In the genomic region with DNA sequence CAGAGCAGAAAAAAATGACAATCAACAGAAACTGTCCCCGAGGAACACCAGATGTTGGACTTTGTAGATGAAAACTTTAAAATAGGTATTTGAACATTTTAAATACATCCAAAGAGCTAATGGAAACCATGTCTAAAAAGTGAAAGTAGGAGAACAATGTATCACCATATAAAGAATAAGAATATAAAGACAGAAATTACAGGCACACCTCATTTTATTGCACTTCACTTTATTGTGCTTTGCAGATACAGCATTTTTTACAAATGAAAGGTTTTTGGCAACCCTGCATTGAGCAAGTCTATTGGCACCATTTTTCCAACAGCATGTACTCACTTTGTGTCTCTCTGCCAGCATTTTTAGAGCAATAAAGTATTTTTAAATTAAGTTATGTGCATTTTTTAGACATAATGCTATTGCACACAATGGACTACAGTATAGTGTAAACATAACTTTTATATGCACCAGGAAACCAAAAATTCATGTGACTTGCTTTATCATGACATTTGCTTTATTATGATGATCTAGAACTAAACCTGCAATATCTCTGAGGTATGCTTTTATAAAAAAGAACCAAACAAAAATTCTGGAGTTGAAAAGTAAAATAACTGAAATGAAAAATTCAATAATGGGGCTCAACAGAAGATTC, we compare ENCODE assay signal across 27 cellular contexts.
"Had no signal": no experiment of that assay in that cellular context is flagged by ENCODE, and none has a peak within 500 bp of the region (broad histone marks: within the 10 kb centered on the region; RNA-seq: fewer than 3 reads in every experiment).

No MANE protein-coding gene starts in this region.

- ATAC-seq: effector memory CD8-positive, alpha-beta T cell; esophagus mucosa; gastrocnemius medialis; heart right ventricle; left lung; left ventricle myocardium superior; lower lobe of right lung; naive thymus-derived CD8-positive, alpha-beta T cell had no signal

- H3K4me3 ChIP-seq: colonic mucosa, esophagus squamous epithelium, gastrocnemius medialis, heart right ventricle, left lung, lower lobe of right lung had no signal

- H3K36me3 ChIP-seq: colonic mucosa, esophagus squamous epithelium, gastrocnemius medialis, heart right ventricle, left lung, lower lobe of right lung had no signal

- DNase-seq: colonic mucosa; cortex of kidney; effector CD8-positive, alpha-beta T cell; effector memory CD8-positive, alpha-beta T cell; endodermal cell; erythroblast; esophagus squamous epithelium; foreskin fibroblast; foreskin melanocyte; gastrocnemius medialis; glutamatergic neuron; head of caudate nucleus; heart right ventricle; hippocampal formation; kidney glomerular epithelial cell; left lung; left ventricle myocardium superior; lower lobe of right lung; mesendoderm; midbrain; naive B cell; naive thymus-derived CD8-positive, alpha-beta T cell had no signal

- H3K27ac ChIP-seq: colonic mucosa, epithelial cell of prostate, esophagus squamous epithelium, gastrocnemius medialis, heart right ventricle, left lung, lower lobe of right lung had no signal

- FAIRE-seq: endometrium, islet of Langerhans, keratinocyte had no signal

- H3K4me1 ChIP-seq: colonic mucosa, esophagus squamous epithelium, gastrocnemius medialis, heart right ventricle, left lung, lower lobe of right lung had no signal

- H3K9me3 ChIP-seq: colonic mucosa, gastrocnemius medialis, lower lobe of right lung had no signal
